Comparison of ENCODE assay signal across 20 cellular contexts in the genomic region with DNA sequence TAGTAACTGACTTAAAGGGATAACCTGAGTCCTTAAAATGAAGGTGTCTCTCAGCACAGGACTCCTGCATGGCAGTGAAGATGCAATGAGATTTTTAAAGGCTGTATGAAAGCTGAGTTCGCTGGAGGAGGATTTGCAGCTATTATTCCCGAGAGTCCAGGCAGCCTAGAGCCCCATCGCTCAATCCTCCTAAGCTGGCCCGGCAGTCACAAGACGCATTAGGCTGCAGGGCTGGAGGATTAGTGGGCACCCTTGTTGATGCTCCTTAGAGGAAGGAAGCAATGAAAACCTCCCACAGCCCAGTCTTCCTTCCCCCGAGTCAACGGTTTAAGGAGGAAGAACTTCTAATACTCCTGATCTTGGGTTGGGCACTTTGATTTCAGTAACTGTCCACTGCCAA.
"Had no signal": no experiment of that assay in that cellular context is flagged by ENCODE, and none has a peak within 500 bp of the region (broad histone marks: within the 10 kb centered on the region; RNA-seq: fewer than 3 reads in every experiment).

No MANE protein-coding gene starts in this region.

- H3K27ac ChIP-seq: breast epithelium, esophagus squamous epithelium, left ventricle myocardium inferior, skin epidermis, vagina had no signal

- H3K4me3 ChIP-seq: breast epithelium, esophagus squamous epithelium, left ventricle myocardium inferior, lung, mucosa of descending colon, skin epidermis, vagina had no signal

- H3K9me3 ChIP-seq: breast epithelium, esophagus squamous epithelium, mucosa of descending colon, vagina had no signal

- ATAC-seq: activated CD4-positive, alpha-beta T cell treated with anti-CD3 and anti-CD28 coated beads for 36 hours; activated CD8-positive, alpha-beta memory T cell treated with anti-CD3 and anti-CD28 coated beads, Interleukin-2, amount 10 ng/mL, durations not matched to agents 7 days and 5 days; activated CD8-positive, alpha-beta T cell treated with anti-CD3 and anti-CD28 coated beads, Interleukin-2, amount 10 ng/mL, durations not matched to agents 7 days and 5 days; activated naive CD8-positive, alpha-beta T cell treated with anti-CD3 and anti-CD28 coated beads, Interleukin-2, amount 50 U/mL, for 24 hours; mucosa of descending colon; natural killer cell treated with Interleukin-12 subunit alpha and Interleukin-12 subunit beta and Interleukin-15 and Interleukin-18, amount 100 ng/mL, for 72 hours; sciatic nerve; stimulated activated effector memory CD8-positive, alpha-beta T cell treated with anti-CD3 and anti-CD28 coated beads, Interleukin-12 subunit alpha, Interleukin-12 subunit beta, amount 100 ng/mL, for 72 hours had no signal

- H3K4me1 ChIP-seq: breast epithelium, left ventricle myocardium inferior, vagina had no signal

- DNase-seq: activated B cell treated with CpG ODN at 0.5 μM for 24 hours; activated CD4-positive, alpha-beta T cell treated with anti-CD3 and anti-CD28 coated beads for 36 hours; activated CD8-positive, alpha-beta memory T cell treated with anti-CD3 and anti-CD28 coated beads, Interleukin-2, amount 10 ng/mL, durations not matched to agents 7 days and 5 days; activated CD8-positive, alpha-beta T cell treated with anti-CD3 and anti-CD28 coated beads, Interleukin-2, amount 10 ng/mL, durations not matched to agents 7 days and 5 days; activated naive CD8-positive, alpha-beta T cell treated with anti-CD3 and anti-CD28 coated beads, Interleukin-2, amount 50 U/mL, for 24 hours; activated T-cell treated with anti-CD3 and anti-CD28 coated beads, Interleukin-2, amount 50 U/mL, for 48 hours; central memory CD4-positive, alpha-beta T cell; esophagus squamous epithelium; glutamatergic neuron; left ventricle myocardium inferior; mucosa of descending colon; stimulated activated CD4-positive, alpha-beta T cell treated with anti-CD3 and anti-CD28 coated beads, Interleukin-4, amount 100 ng/mL, for 24 hours; T-helper 2 cell had no signal

- H3K27me3 ChIP-seq: breast epithelium, esophagus squamous epithelium, vagina had no signal

- H3K36me3 ChIP-seq: esophagus squamous epithelium, left ventricle myocardium inferior, vagina had no signal
